ENCODE assay signal across 1 cellular context in the genomic region with DNA sequence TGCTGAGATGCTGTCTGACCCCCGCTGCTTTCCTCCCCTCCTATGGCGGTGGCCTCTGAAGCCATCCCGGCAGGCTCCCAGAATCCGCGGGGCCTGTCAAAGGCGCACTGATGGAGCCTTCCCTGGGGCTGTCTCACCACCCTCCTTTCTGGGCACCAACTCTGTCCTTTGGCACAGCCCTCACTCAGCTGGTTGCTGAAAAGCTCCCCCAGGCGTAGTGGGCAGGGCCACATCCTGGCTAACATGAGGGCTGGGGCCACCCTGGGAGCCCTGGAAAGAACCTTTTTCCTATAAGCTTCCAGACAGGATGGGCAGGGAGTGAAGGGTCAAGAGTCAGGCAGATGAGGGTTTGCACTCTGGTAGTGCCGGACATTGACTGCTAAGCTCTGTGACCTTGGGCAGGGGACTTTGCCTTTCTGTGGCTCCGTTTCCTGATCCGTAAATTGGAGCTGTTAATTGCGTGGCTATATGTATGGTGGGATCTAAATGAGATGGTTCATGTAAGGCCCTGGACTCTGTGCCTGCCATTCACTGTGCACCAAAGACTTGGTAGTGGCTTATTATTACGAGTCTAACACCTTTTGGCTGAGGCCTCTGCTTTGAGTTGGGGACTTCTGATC.
TF ChIP-seq lines count a peak whose summit lies in the region.

No MANE protein-coding gene starts in this region.

TF ChIP-seq in liver, 16 proteins besides CTCF, POLR2A, EP300 and RAD21 (continued from another document):
- TF ChIP-seq REST (IDR thresholded peaks at IDR 0.05) (no peak), MAX (IDR thresholded peaks at IDR 0.05) (no peak), ATF3 (IDR thresholded peaks at IDR 0.05) (no peak), JUND (IDR thresholded peaks at IDR 0.05) (no peak), HNF4A (conservative IDR thresholded peaks at IDR 0.05) (peak; percentile 84 to 89), FOXA1 (IDR thresholded peaks at IDR 0.05) (no peak), EGR1 (IDR thresholded peaks at IDR 0.05; ENCODE audit: low read depth in 2 of 2) (no peak), SP1 (IDR thresholded peaks at IDR 0.05) (peak; percentile 37), HNF4G (IDR thresholded peaks at IDR 0.05) (peak; percentile 58), GABPA (IDR thresholded peaks at IDR 0.05 in 1 of 2, conservative IDR thresholded peaks at IDR 0.05 in 1 of 2) (no peak)
